21 cellular contexts compared by ENCODE assay signal in genomic region chr2:53631313-53632125, GRCh38.
DNase-seq lines count a peak whose midpoint lies in the region; ATAC-seq and TF ChIP-seq lines count a peak whose summit lies in the region.
"Had no signal": no experiment of that assay in that cellular context is flagged by ENCODE, and none has a peak within 500 bp of the region (broad histone marks: within the 10 kb centered on the region; RNA-seq: fewer than 3 reads in every experiment).

No MANE protein-coding gene starts in this region.

- peak overlapping the region in 3 of 5 donors; percentile 22 to 61 (median 55) for H3K27ac ChIP-seq in stomach
- H3K27ac ChIP-seq: ascending aorta, SJCRH30 had no signal

- H3K4me3 Mint-ChIP-seq in activated CD4-positive, alpha-beta T cell treated with anti-CD3 and anti-CD28 coated beads for 36 hours, result no peak overlapping the region
- no peak overlapping the region for H3K4me3 Mint-ChIP-seq in activated T-helper 1 cell treated with anti-CD3 and anti-CD28 coated beads, Interleukin-12 subunit alpha, Interleukin-12 subunit beta, Interleukin-2, Interleukin-4 antibody, amounts not matched to agents 30 ng/mL and 10 ng/mL and 1 ng/mL, durations not matched to agents 14 hours and 24 hours and 36 hours
- H3K4me3 Mint-ChIP-seq: CD14-positive monocyte; T-helper 2 cell treated with Interferon-gamma antibody and Interleukin-4, amounts not matched to agents 5 μg/mL and 100 μg/mL, for 36 hours had no signal

- POLR2A ChIA-PET in activated CD4-positive, alpha-beta T cell treated with anti-CD3 and anti-CD28 coated beads for 36 hours (lab: Charles Lee), result interaction anchor here (0.6 kb wide), 1 partner anchor 758 kb away, joined by 3 read pairs; no protein-coding TSS in a partner anchor

- no peaks in the 10 kb centered on the region for H3K27me3 Mint-ChIP-seq in activated CD4-positive, alpha-beta T cell treated with anti-CD3 and anti-CD28 coated beads for 36 hours
- peaks cover 1% of the 10 kb centered on the region for H3K27me3 Mint-ChIP-seq in activated T-helper 1 cell treated with anti-CD3 and anti-CD28 coated beads, Interleukin-12 subunit alpha, Interleukin-12 subunit beta, Interleukin-2, Interleukin-4 antibody, amounts not matched to agents 30 ng/mL and 10 ng/mL and 1 ng/mL, durations not matched to agents 14 hours and 24 hours and 36 hours (ENCODE audit: insufficient read depth)

- DNase-seq in activated CD4-positive, alpha-beta T cell treated with anti-CD3 and anti-CD28 coated beads for 36 hours, result no peak
- no peak for DNase-seq in activated CD4-positive, alpha-beta T cell treated with anti-CD3 and anti-CD28 coated beads for 4 hours
- no peak for DNase-seq in activated T-helper 1 cell treated with anti-CD3 and anti-CD28 coated beads, Interleukin-12 subunit alpha, Interleukin-12 subunit beta, Interleukin-2, Interleukin-4 antibody, amounts not matched to agents 30 ng/mL and 10 ng/mL and 1 ng/mL, durations not matched to agents 14 hours and 24 hours and 36 hours (ENCODE audit: low spot score)
- DNase-seq in stomach (no peak), SIG-M5 (lab: John Stamatoyannopoulos, UW) (no peak), NCI-H128 (lab: John Stamatoyannopoulos, UW; ENCODE audit: unreplicated experiment) (no peak), NCI-H345 treated with DMSO at 0.1 percent for 48 hours (lab: John Stamatoyannopoulos, UW; ENCODE audit: unreplicated experiment) (no peak)
- DNase-seq: ACHN; activated naive CD4-positive, alpha-beta T cell; DMS53; effector memory CD4-positive, alpha-beta T cell; glutamatergic neuron; H7; Karpas-422; left ventricle myocardium superior; NCI-H1436 treated with DMSO at 0.1 percent for 48 hours; SJCRH30 had no signal

- intact Hi-C loops in activated CD4-positive, alpha-beta T cell treated with anti-CD3 and anti-CD28 coated beads for 36 hours (cut with DNase I, micrococcal nuclease), result no loop called here
- intact Hi-C loops in activated T-helper 1 cell treated with anti-CD3 and anti-CD28 coated beads, Interleukin-12 subunit alpha, Interleukin-12 subunit beta, Interleukin-2, Interleukin-4 antibody, amounts not matched to agents 30 ng/mL and 10 ng/mL and 1 ng/mL, durations not matched to agents 14 hours and 24 hours and 36 hours (cut with micrococcal nuclease), result no loop called here
- intact Hi-C loops in stomach (cut with DNase I; ENCODE audit: low total_unique reads), result no loop called here

- TF ChIP-seq EP300 in stomach (IDR thresholded peaks at IDR 0.05), result no peak

- H3K36me3 Mint-ChIP-seq in activated CD4-positive, alpha-beta T cell treated with anti-CD3 and anti-CD28 coated beads for 36 hours (ENCODE audit: low read depth), result no peaks in the 10 kb centered on the region
- H3K36me3 Mint-ChIP-seq in activated T-helper 1 cell treated with anti-CD3 and anti-CD28 coated beads, Interleukin-12 subunit alpha, Interleukin-12 subunit beta, Interleukin-2, Interleukin-4 antibody, amounts not matched to agents 30 ng/mL and 10 ng/mL and 1 ng/mL, durations not matched to agents 14 hours and 24 hours and 36 hours (ENCODE audit: low read depth), result no peaks in the 10 kb centered on the region
- H3K36me3 Mint-ChIP-seq: CD14-positive monocyte had no signal

- H3K27ac Mint-ChIP-seq in activated CD4-positive, alpha-beta T cell treated with anti-CD3 and anti-CD28 coated beads for 36 hours, result no peak overlapping the region
- H3K27ac Mint-ChIP-seq in activated T-helper 1 cell treated with anti-CD3 and anti-CD28 coated beads, Interleukin-12 subunit alpha, Interleukin-12 subunit beta, Interleukin-2, Interleukin-4 antibody, amounts not matched to agents 30 ng/mL and 10 ng/mL and 1 ng/mL, durations not matched to agents 14 hours and 24 hours and 36 hours, result peak overlapping the region; percentile 36
- H3K27ac Mint-ChIP-seq: CD14-positive monocyte; T-helper 2 cell treated with Interferon-gamma antibody and Interleukin-4, amounts not matched to agents 5 μg/mL and 100 μg/mL, for 36 hours had no signal

- ATAC-seq in activated CD4-positive, alpha-beta T cell treated with anti-CD3 and anti-CD28 coated beads for 36 hours, result peak; percentile 60
- ATAC-seq in HG03025 (IDR thresholded peaks at IDR 0.05; ENCODE audit: low FRiP score, unreplicated experiment), result peak; percentile 85
- ATAC-seq: left ventricle myocardium superior had no signal

- WGBS in stomach, 5 donors, result 33 to 65% (median 51%) methylated on average over 3 of the region's 3 CpGs

- H3K4me1 ChIP-seq in stomach, result peaks cover 0 to 4% (median 0%) of the 10 kb centered on the region in 4 donors
- H3K4me1 ChIP-seq: ascending aorta had no signal

- no peaks in the 10 kb centered on the region for H3K9me3 Mint-ChIP-seq in activated CD4-positive, alpha-beta T cell treated with anti-CD3 and anti-CD28 coated beads for 36 hours (ENCODE audit: low read depth)
- no peaks in the 10 kb centered on the region for H3K9me3 Mint-ChIP-seq in activated T-helper 1 cell treated with anti-CD3 and anti-CD28 coated beads, Interleukin-12 subunit alpha, Interleukin-12 subunit beta, Interleukin-2, Interleukin-4 antibody, amounts not matched to agents 30 ng/mL and 10 ng/mL and 1 ng/mL, durations not matched to agents 14 hours and 24 hours and 36 hours
- H3K9me3 Mint-ChIP-seq: T-helper 2 cell treated with Interferon-gamma antibody and Interleukin-4, amounts not matched to agents 5 μg/mL and 100 μg/mL, for 36 hours had no signal

- CTCF ChIA-PET in activated CD4-positive, alpha-beta T cell treated with anti-CD3 and anti-CD28 coated beads for 36 hours (lab: Charles Lee), result interaction anchor here (1.0 kb wide), 1 partner anchor 14 kb away, joined by 3 read pairs; no protein-coding TSS in a partner anchor

- no peak overlapping the region for H3K4me3 ChIP-seq in stomach
- H3K4me3 ChIP-seq: SJCRH30 had no signal

- H3K36me3 ChIP-seq in stomach, result no peaks in the 10 kb centered on the region
- H3K36me3 ChIP-seq: ascending aorta, SJCRH30 had no signal

- no peaks in the 10 kb centered on the region for H3K9me3 ChIP-seq in stomach
- H3K9me3 ChIP-seq: ascending aorta, SJCRH30 had no signal

- H3K4me1 Mint-ChIP-seq in activated CD4-positive, alpha-beta T cell treated with anti-CD3 and anti-CD28 coated beads for 36 hours, result peaks cover 6% of the 10 kb centered on the region
- no peaks in the 10 kb centered on the region for H3K4me1 Mint-ChIP-seq in activated T-helper 1 cell treated with anti-CD3 and anti-CD28 coated beads, Interleukin-12 subunit alpha, Interleukin-12 subunit beta, Interleukin-2, Interleukin-4 antibody, amounts not matched to agents 30 ng/mL and 10 ng/mL and 1 ng/mL, durations not matched to agents 14 hours and 24 hours and 36 hours (ENCODE audit: low read depth)
- H3K4me1 Mint-ChIP-seq: CD14-positive monocyte had no signal

- H3K27me3 ChIP-seq in stomach, result no peaks in the 10 kb centered on the region
- H3K27me3 ChIP-seq: ascending aorta, SJCRH30 had no signal

- no peak for TF ChIP-seq POLR2A in stomach (IDR thresholded peaks at IDR 0.05)

- TF ChIP-seq CTCF in stomach (IDR thresholded peaks at IDR 0.05), result no peak
